In genomic region chr6:50452001-50452400, GRCh38 we compare ENCODE assay signal across 27 cellular contexts.
"Had no signal": no experiment of that assay in that cellular context is flagged by ENCODE, and none has a peak within 500 bp of the region (broad histone marks: within the 10 kb centered on the region; RNA-seq: fewer than 3 reads in every experiment).

No MANE protein-coding gene starts in this region.

- H3K36me3 Mint-ChIP-seq: mesothelial cell of epicardium; naive B cell; natural killer cell; neural progenitor cell; stimulated activated memory B cell treated with anti-CD40 and anti-IgM and Interleukin-4, amounts not matched to agents 10 μg/mL and 1 μg/mL and 100 μg/mL, for 72 hours; type B pancreatic cell had no signal

- H3K4me3 Mint-ChIP-seq: mesothelial cell of epicardium; naive B cell; natural killer cell; nephron progenitor cell; neural progenitor cell; stimulated activated memory B cell treated with anti-CD40 and anti-IgM and Interleukin-4, amounts not matched to agents 10 μg/mL and 1 μg/mL and 100 μg/mL, for 72 hours; stimulated activated naive CD8-positive, alpha-beta T cell treated with anti-CD3 and anti-CD28 coated beads, Interleukin-15, amount 100 ng/mL, for 72 hours; type B pancreatic cell had no signal

- H3K4me1 Mint-ChIP-seq: mesothelial cell of epicardium; naive B cell; natural killer cell; nephron progenitor cell; neural progenitor cell; stimulated activated memory B cell treated with anti-CD40 and anti-IgM and Interleukin-4, amounts not matched to agents 10 μg/mL and 1 μg/mL and 100 μg/mL, for 72 hours; stimulated activated naive CD8-positive, alpha-beta T cell treated with anti-CD3 and anti-CD28 coated beads, Interleukin-15, amount 100 ng/mL, for 72 hours had no signal

- H3K27ac ChIP-seq: left ventricle myocardium inferior, neural progenitor cell, neutrophil, parathyroid adenoma, psoas muscle, right atrium auricular region, right lobe of liver, tibial nerve, uterus had no signal

- H3K9me3 ChIP-seq: left ventricle myocardium inferior, neutrophil, psoas muscle, right atrium auricular region, right lobe of liver, tibial nerve, uterus had no signal

- H3K4me3 ChIP-seq: left ventricle myocardium inferior, lung, neural progenitor cell, psoas muscle, right atrium auricular region, right lobe of liver, smooth muscle cell, tibial nerve, uterus had no signal

- H3K4me1 ChIP-seq: left ventricle myocardium inferior, neural progenitor cell, parathyroid adenoma, psoas muscle, right atrium auricular region, right lobe of liver, tibial nerve, uterus had no signal

- H3K9me3 Mint-ChIP-seq: mesothelial cell of epicardium, nephron progenitor cell, neural progenitor cell, type B pancreatic cell had no signal

- H2AFZ ChIP-seq: neural progenitor cell, parathyroid adenoma had no signal

- H3K27me3 Mint-ChIP-seq: naive B cell; stimulated activated memory B cell treated with anti-CD40 and anti-IgM and Interleukin-4, amounts not matched to agents 10 μg/mL and 1 μg/mL and 100 μg/mL, for 72 hours; stimulated activated naive CD8-positive, alpha-beta T cell treated with anti-CD3 and anti-CD28 coated beads, Interleukin-15, amount 100 ng/mL, for 72 hours; type B pancreatic cell had no signal

- H3K36me3 ChIP-seq: left ventricle myocardium inferior, neural progenitor cell, neutrophil, right atrium auricular region, right lobe of liver, tibial nerve, uterus had no signal

- H3K27ac Mint-ChIP-seq: mesothelial cell of epicardium; naive B cell; natural killer cell; nephron progenitor cell; neural progenitor cell; stimulated activated memory B cell treated with anti-CD40 and anti-IgM and Interleukin-4, amounts not matched to agents 10 μg/mL and 1 μg/mL and 100 μg/mL, for 72 hours; type B pancreatic cell had no signal

- H3K27me3 ChIP-seq: neural progenitor cell, neutrophil, right atrium auricular region, right lobe of liver, tibial nerve, uterus had no signal

- H3K79me2 ChIP-seq: parathyroid adenoma had no signal

- DNase-seq: islet precursor cell; left ventricle myocardium inferior; mesendoderm; naive B cell; natural killer cell; nephron progenitor cell; occipital lobe; psoas muscle; right lobe of liver; stimulated activated CD4-positive, alpha-beta T cell treated with anti-CD3 and anti-CD28 coated beads, Interleukin-1b, Interleukin-23, amount 100 ng/mL, for 48 hours; stimulated activated CD4-positive, alpha-beta T cell treated with anti-CD3 and anti-CD28 coated beads, Interleukin-2, amount 100 ng/mL, for 48 hours; stimulated activated CD4-positive, alpha-beta T cell treated with anti-CD3 and anti-CD28 coated beads, Interleukin-4, amount 100 ng/mL, for 4 hours; stimulated activated CD8-positive, alpha-beta memory T cell treated with anti-CD3 and anti-CD28 coated beads, Interleukin-4, amount 100 ng/mL, for 48 hours; stimulated activated naive CD4-positive, alpha-beta T cell treated with Interleukin-2 at 50 U/mL for 16 hours; stimulated activated naive CD8-positive, alpha-beta T cell treated with anti-CD3 and anti-CD28 coated beads, Interleukin-15, amount 100 ng/mL, for 72 hours; substantia nigra; uterus had no signal

- H3K4me2 ChIP-seq: neural progenitor cell, smooth muscle cell had no signal

- H3K9ac ChIP-seq: neural progenitor cell, parathyroid adenoma had no signal

- ATAC-seq: natural killer cell; psoas muscle; right lobe of liver; stimulated activated memory B cell treated with anti-CD40 and anti-IgM and Interleukin-4, amounts not matched to agents 10 μg/mL and 1 μg/mL and 100 μg/mL, for 72 hours; stimulated activated naive CD8-positive, alpha-beta T cell treated with anti-CD3 and anti-CD28 coated beads, Interleukin-15, amount 100 ng/mL, for 72 hours had no signal
